1 cellular context compared by ENCODE assay signal in the genomic region with DNA sequence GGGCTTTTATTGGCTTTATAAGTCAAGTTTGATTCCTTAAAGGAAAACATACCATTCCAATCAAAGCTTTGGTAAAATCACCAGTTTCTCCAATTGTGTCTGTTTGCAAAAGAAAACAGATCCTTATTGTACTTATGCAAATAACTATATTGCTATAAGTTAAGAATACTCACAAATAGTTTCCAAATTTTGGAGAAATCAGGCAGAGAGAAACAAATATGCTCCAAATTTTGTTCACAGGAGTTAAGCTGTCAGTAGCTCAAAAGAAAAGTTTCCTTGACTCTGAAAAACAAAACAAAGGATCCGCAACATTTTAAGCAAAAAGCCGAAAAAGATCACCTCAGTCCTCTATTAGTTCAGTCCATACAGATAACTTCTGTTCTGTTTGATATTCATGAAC.
A peak's percentile ranks its signal among the peaks of the same experiment; 100 is the strongest.
TF ChIP-seq lines count a peak whose summit lies in the region.

No MANE protein-coding gene starts in this region.

TF ChIP-seq in HEK293, 187 proteins besides CTCF, POLR2A, EP300 and RAD21 (continued from another document):
- TF ChIP-seq, protein P1, sequence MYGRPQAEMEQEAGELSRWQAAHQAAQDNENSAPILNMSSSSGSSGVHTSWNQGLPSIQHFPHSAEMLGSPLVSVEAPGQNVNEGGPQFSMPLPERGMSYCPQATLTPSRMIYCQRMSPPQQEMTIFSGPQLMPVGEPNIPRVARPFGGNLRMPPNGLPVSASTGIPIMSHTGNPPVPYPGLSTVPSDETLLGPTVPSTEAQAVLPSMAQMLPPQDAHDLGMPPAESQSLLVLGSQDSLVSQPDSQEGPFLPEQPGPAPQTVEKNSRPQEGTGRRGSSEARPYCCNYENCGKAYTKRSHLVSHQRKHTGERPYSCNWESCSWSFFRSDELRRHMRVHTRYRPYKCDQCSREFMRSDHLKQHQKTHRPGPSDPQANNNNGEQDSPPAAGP (tag by site-specific recombination; IDR thresholded peaks at IDR 0.05): no peak
- 0 out of 2 replicates have a peak, but pooled peaks have one; percentile 25 for TF ChIP-seq ZNF26 (tag by site-specific recombination; IDR thresholded peaks at IDR 0.05)
- TF ChIP-seq ZNF398 (tag by site-specific recombination; IDR thresholded peaks at IDR 0.05): no peak
- no peak for TF ChIP-seq ZNF777 (tag by site-specific recombination; IDR thresholded peaks at IDR 0.05; ENCODE audit: borderline replicate concordance)
- TF ChIP-seq BCL11A (tag by site-specific recombination; IDR thresholded peaks at IDR 0.05; ENCODE audit: low read depth): no peak
- 0 out of 2 replicates have a peak, but pooled peaks have one; percentile 19 for TF ChIP-seq ZNF184 (tag by site-specific recombination; IDR thresholded peaks at IDR 0.05)
- TF ChIP-seq ZNF776 (tag by site-specific recombination; IDR thresholded peaks at IDR 0.05; ENCODE audit: borderline replicate concordance): no peak
